ENCODE assay signal across 9 cellular contexts in genomic region chr10:22927661-22928403, GRCh38. TPM values are rescaled to one million over a fixed set of nuclear protein-coding genes. Genes with fewer than 3 reads are reported as not detected.
DNase-seq lines count a peak whose midpoint lies in the region; ATAC-seq and TF ChIP-seq lines count a peak whose summit lies in the region.
"Had no signal": no experiment of that assay in that cellular context is flagged by ENCODE, and none has a peak within 500 bp of the region (broad histone marks: within the 10 kb centered on the region; RNA-seq: fewer than 3 reads in every experiment).

ARMC3 (plus strand) TSS chr10:22928053; CDS start chr10:22931997, 3,944 bp downstream.

- H3K27me3 Mint-ChIP-seq in activated T-cell treated with anti-CD3 and anti-CD28 coated beads, Interleukin-2, amount 50 U/mL, for 72 hours (ENCODE audit: low read depth), result peaks cover 10% of the 10 kb centered on the region
- peaks cover 0 to 3% of the 10 kb centered on the region in 2 donors for H3K27me3 Mint-ChIP-seq in natural killer cell treated with Interleukin-12 subunit alpha and Interleukin-12 subunit beta and Interleukin-15 and Interleukin-18, amount 100 ng/mL, for 72 hours

- TF ChIP-seq CTCF in GM10266 (IDR thresholded peaks at IDR 0.05; ENCODE audit: control insufficient read depth, insufficient read depth, low read depth, missing control alignments), result no peak
- no peak for TF ChIP-seq CTCF in HFF-Myc (IDR thresholded peaks at IDR 0.05; ENCODE audit: low read depth, low read length, missing control alignments)
- no peak for TF ChIP-seq CTCF in foreskin fibroblast (IDR thresholded peaks at IDR 0.05; ENCODE audit: low read depth, low read length)

- ATAC-seq in activated T-cell treated with anti-CD3 and anti-CD28 coated beads, Interleukin-2, amount 50 U/mL, for 72 hours (replicated peaks in 1 of 2), result peak; percentile 99
- ATAC-seq in natural killer cell treated with Interleukin-12 subunit alpha and Interleukin-12 subunit beta and Interleukin-15 and Interleukin-18, amount 100 ng/mL, for 72 hours, result peak; percentile 93

- no peaks in the 10 kb centered on the region for H3K9me3 Mint-ChIP-seq in activated T-cell treated with anti-CD3 and anti-CD28 coated beads, Interleukin-2, amount 50 U/mL, for 72 hours
- H3K9me3 Mint-ChIP-seq in natural killer cell treated with Interleukin-12 subunit alpha and Interleukin-12 subunit beta and Interleukin-15 and Interleukin-18, amount 100 ng/mL, for 72 hours, result no peaks in the 10 kb centered on the region

- no peaks in the 10 kb centered on the region for H3K36me3 Mint-ChIP-seq in activated T-cell treated with anti-CD3 and anti-CD28 coated beads, Interleukin-2, amount 50 U/mL, for 72 hours (ENCODE audit: insufficient read depth in 2 of 2)
- no peaks in the 10 kb centered on the region for H3K36me3 Mint-ChIP-seq in natural killer cell treated with Interleukin-12 subunit alpha and Interleukin-12 subunit beta and Interleukin-15 and Interleukin-18, amount 100 ng/mL, for 72 hours

- no peak within 1 kb of the TSS for H3K27ac Mint-ChIP-seq in activated T-cell treated with anti-CD3 and anti-CD28 coated beads, Interleukin-2, amount 50 U/mL, for 72 hours
- no peak within 1 kb of the TSS for H3K27ac Mint-ChIP-seq in natural killer cell treated with Interleukin-12 subunit alpha and Interleukin-12 subunit beta and Interleukin-15 and Interleukin-18, amount 100 ng/mL, for 72 hours
- H3K27ac Mint-ChIP-seq: activated naive CD8-positive, alpha-beta T cell had no signal

- H3K4me3 ChIP-seq in HFF-Myc (replicated peaks; ENCODE audit: low read depth, low read length) (peak within 1 kb of the TSS; percentile 21), foreskin fibroblast (ENCODE audit: low read depth in 1 of 2, low read length in 2 of 2) (peak within 1 kb of the TSS; percentile 36 to 47)

- peak; percentile 41 for DNase-seq in GM10266 (ENCODE audit: extremely low spot score)
- no peak for DNase-seq in HFF-Myc (ENCODE audit: extremely low read depth, low read depth)
- DNase-seq in NCI-H460 (ENCODE audit: extremely low read depth, low read depth), result peak; percentile 24
- peak; percentile 68 to 76 for DNase-seq in activated T-cell treated with anti-CD3 and anti-CD28 coated beads, Interleukin-2, amount 50 U/mL, for 72 hours
- DNase-seq in foreskin fibroblast, result peak; percentile 6 to 63
- peak; percentile 72 for DNase-seq in natural killer cell treated with Interleukin-12 subunit alpha and Interleukin-12 subunit beta and Interleukin-15 and Interleukin-18, amount 100 ng/mL, for 72 hours (ENCODE audit: low spot score)
- peak; percentile 58 to 78 (median 66) for DNase-seq in stimulated activated naive CD4-positive, alpha-beta T cell (lab: John Stamatoyannopoulos, UW)
- no peak for DNase-seq in NCI-H1694 treated with DMSO at 0.1 percent for 48 hours (lab: John Stamatoyannopoulos, UW)

- peaks cover 4% of the 10 kb centered on the region for H3K4me1 Mint-ChIP-seq in activated T-cell treated with anti-CD3 and anti-CD28 coated beads, Interleukin-2, amount 50 U/mL, for 72 hours (ENCODE audit: low read depth)
- no peaks in the 10 kb centered on the region for H3K4me1 Mint-ChIP-seq in natural killer cell treated with Interleukin-12 subunit alpha and Interleukin-12 subunit beta and Interleukin-15 and Interleukin-18, amount 100 ng/mL, for 72 hours (ENCODE audit: low read depth in 2 of 2)

- no peak within 1 kb of the TSS for H3K4me3 Mint-ChIP-seq in activated T-cell treated with anti-CD3 and anti-CD28 coated beads, Interleukin-2, amount 50 U/mL, for 72 hours
- H3K4me3 Mint-ChIP-seq in natural killer cell treated with Interleukin-12 subunit alpha and Interleukin-12 subunit beta and Interleukin-15 and Interleukin-18, amount 100 ng/mL, for 72 hours, result no peak within 1 kb of the TSS

RNA-seq across cellular contexts. Expression of gene ARMC3, which starts in this region (rescaled TPM):
- total RNA-seq in NCI-H460 (2014; rRNA removed; shearing (Covaris generic)), result 0.25 TPM in 1 of 2 replicates, not detected in the other
- 0.68 TPM in 1 of 2 replicates, not detected in the other for polyA plus RNA-seq in NCI-H460 (2014; cell fraction: nucleus; rRNA removed)
- not detected for total RNA-seq in activated T-cell treated with anti-CD3 and anti-CD28 coated beads, Interleukin-2, amount 50 U/mL, for 72 hours
- total RNA-seq in natural killer cell treated with Interleukin-12 subunit alpha and Interleukin-12 subunit beta and Interleukin-15 and Interleukin-18, amount 100 ng/mL, for 72 hours, result not detected

Comparison
In these comparisons a context has a peak if more than half of its experiments do, and no peak if none do; other contexts are left out.
1. Peak in DNase-seq in NCI-H460; RNA of the gene not detected or under 1 TPM.
2. Peak in DNase-seq and ATAC-seq in activated T-cell treated with anti-CD3 and anti-CD28 coated beads, Interleukin-2, amount 50 U/mL, for 72 hours; RNA of the gene not detected or under 1 TPM.
3. Peak in DNase-seq and ATAC-seq in natural killer cell treated with Interleukin-12 subunit alpha and Interleukin-12 subunit beta and Interleukin-15 and Interleukin-18, amount 100 ng/mL, for 72 hours; RNA of the gene not detected or under 1 TPM.
4. DNase-seq: peak in GM10266 (single experiment), foreskin fibroblast (2 of 2) and stimulated activated naive CD4-positive, alpha-beta T cell (6 of 6); none in HFF-Myc (single experiment) and NCI-H1694 treated with DMSO at 0.1 percent for 48 hours (single experiment).